Comparison of ENCODE assay signal across 9 cellular contexts in the genomic region with DNA sequence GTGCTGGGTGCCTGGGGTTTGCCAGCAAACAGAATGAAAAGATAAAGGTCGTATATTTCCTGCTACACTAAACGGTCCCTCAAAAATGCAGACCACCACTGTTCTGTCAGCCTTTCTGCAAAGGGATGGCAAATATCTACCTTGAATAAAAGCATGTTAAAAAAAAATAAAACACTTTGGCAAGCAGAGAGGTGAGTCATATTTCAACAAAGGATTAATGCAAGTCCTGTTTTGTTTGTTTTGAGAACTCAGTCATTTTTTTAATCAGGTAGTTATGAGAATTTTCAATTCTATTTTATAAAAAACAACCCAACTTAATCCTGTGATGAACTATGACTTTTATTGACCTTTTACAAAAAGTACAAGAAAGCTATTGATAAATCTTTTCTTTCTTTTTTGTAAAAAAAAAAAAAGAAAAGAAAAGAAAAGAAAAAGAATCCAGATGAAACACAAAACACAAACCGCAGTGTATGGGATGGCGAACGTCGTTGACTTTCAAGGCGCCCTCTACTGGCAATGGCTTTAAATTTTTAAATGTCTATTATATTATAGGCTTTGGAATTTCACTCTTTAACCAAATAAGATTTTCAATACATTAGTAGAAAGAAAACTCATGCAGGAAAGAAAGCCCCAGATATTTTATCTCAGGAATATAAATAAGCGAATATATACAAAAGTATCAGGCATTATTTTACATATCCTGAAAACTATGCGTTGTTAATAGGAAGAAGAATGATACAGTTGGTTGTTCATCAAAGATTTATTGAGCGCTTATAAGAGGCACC.
A peak's percentile ranks its signal among the peaks of the same experiment; 100 is the strongest.
DNase-seq lines count a peak whose midpoint lies in the region; ATAC-seq and TF ChIP-seq lines count a peak whose summit lies in the region.
"Had no signal": no experiment of that assay in that cellular context is flagged by ENCODE, and none has a peak within 500 bp of the region (broad histone marks: within the 10 kb centered on the region; RNA-seq: fewer than 3 reads in every experiment).

No MANE protein-coding gene starts in this region.

- no peak overlapping the region for H3K27ac ChIP-seq in HEK293 (ENCODE audit: extremely low read depth, low read depth, low read length)
- peak overlapping the region; percentile 34 to 51; a peak in 3 of 4 replicates for H3K27ac ChIP-seq in SK-N-SH (ENCODE audit: low read depth in 2 of 2, low read length in 1 of 2)
- no peak overlapping the region for H3K27ac ChIP-seq in liver (ENCODE audit: low read depth in 1 of 2, low read length in 2 of 2)
- peak overlapping the region; percentile 27 for H3K27ac ChIP-seq in thymus (ENCODE audit: low read depth)
- H3K27ac ChIP-seq: SK-N-MC had no signal

- no peak for TF ChIP-seq CTCF in HEK293 (tag by site-specific recombination; IDR thresholded peaks at IDR 0.05)
- TF ChIP-seq CTCF in SK-N-SH (IDR thresholded peaks at IDR 0.05), result peak; percentile 86
- TF ChIP-seq CTCF in cardiac fibroblast (IDR thresholded peaks at IDR 0.05; ENCODE audit: low read depth, low read length), result peak; percentile 60
- TF ChIP-seq CTCF in liver (IDR thresholded peaks at IDR 0.05; ENCODE audit: low read depth, low read length, missing input control), result peak; percentile 51

- H3K4me2 ChIP-seq in SK-N-SH, result peak overlapping the region; percentile 18

- H3K9me2 ChIP-seq in SK-N-SH, result no peaks in the 10 kb centered on the region

- ATAC-seq in GM19351 (IDR thresholded peaks at IDR 0.05; ENCODE audit: unreplicated experiment) (no peak), HG02571 (IDR thresholded peaks at IDR 0.05; ENCODE audit: unreplicated experiment) (no peak)

- H3K79me2 ChIP-seq in SK-N-SH (ENCODE audit: insufficient read depth), result no peaks in the 10 kb centered on the region

- H3K9me3 ChIP-seq in HEK293 (ENCODE audit: control insufficient read depth, insufficient read depth, low read depth, low read length), result no peaks in the 10 kb centered on the region
- no peaks in the 10 kb centered on the region for H3K9me3 ChIP-seq in SK-N-SH
- H3K9me3 ChIP-seq in liver (ENCODE audit: control insufficient read depth in 4 of 4, low read length in 3 of 4), result no peaks in the 10 kb centered on the region
- H3K9me3 ChIP-seq in thymus (ENCODE audit: control insufficient read depth), result no peaks in the 10 kb centered on the region

- no peaks in the 10 kb centered on the region for H3K4me1 ChIP-seq in HEK293 (ENCODE audit: control insufficient read depth, insufficient read depth, low read length)
- peaks cover 0 to 11% of the 10 kb centered on the region in 2 experiments; a peak in 1 of 4 replicates for H3K4me1 ChIP-seq in SK-N-SH (ENCODE audit: control insufficient read depth in 1 of 2, insufficient read depth in 2 of 2, low read depth in 1 of 2, low read length in 1 of 2)
- peaks cover 5 to 11% (median 8%) of the 10 kb centered on the region in 4 donors for H3K4me1 ChIP-seq in liver (ENCODE audit: control insufficient read depth in 4 of 4, insufficient read depth in 4 of 4, low read length in 3 of 4)
- H3K4me1 ChIP-seq in thymus (ENCODE audit: control insufficient read depth, insufficient read depth, low read length), result peaks cover 3% of the 10 kb centered on the region

- H2AFZ ChIP-seq in SK-N-SH (ENCODE audit: low read depth), result 0 out of 2 replicates have a peak overlapping the region, but pooled peaks have one; percentile 63

- TF ChIP-seq RAD21 in SK-N-SH (IDR thresholded peaks at IDR 0.05; ENCODE audit: low read length) (peak; percentile 50), liver (IDR thresholded peaks at IDR 0.05) (peak; percentile 73 to 74)

- DNase-seq in COR-L47 (lab: John Stamatoyannopoulos, UW) (peak; percentile 56), SK-N-SH (peak; percentile 41), cardiac fibroblast (ENCODE audit: low read depth in 2 of 2) (peak; percentile 70 to 79)

- 28% methylated on average over 10 of the region's 10 CpGs for WGBS in SK-N-SH (ENCODE audit: low lambda C conversion rate)
- 36% methylated on average over 10 of the region's 10 CpGs for WGBS in liver
- WGBS in thymus, result 36% methylated on average over 10 of the region's 10 CpGs

- H4K20me1 ChIP-seq in SK-N-SH (ENCODE audit: insufficient read depth), result no peaks in the 10 kb centered on the region

- no peak for TF ChIP-seq EP300 in SK-N-SH (IDR thresholded peaks at IDR 0.05; ENCODE audit: borderline replicate concordance in 1 of 2, low read depth in 1 of 2, low read length in 1 of 2)

- H3K27me3 ChIP-seq in SK-N-SH (ENCODE audit: insufficient read depth) (no peaks in the 10 kb centered on the region), liver (ENCODE audit: control insufficient read depth in 4 of 4, insufficient read depth in 4 of 4, low read length in 3 of 4) (no peaks in the 10 kb centered on the region), thymus (ENCODE audit: control insufficient read depth, insufficient read depth) (no peaks in the 10 kb centered on the region)

- H3K9ac ChIP-seq in SK-N-SH, result no peak overlapping the region
- no peak overlapping the region for H3K9ac ChIP-seq in liver (ENCODE audit: low read depth in 1 of 2, low read length in 2 of 2)

- POLR2A ChIA-PET in HEK293 (lab: Yijun Ruan, JAX) (interaction anchor here (0.6 kb wide), 1 partner anchor 794 kb away, joined by 3 read pairs; no protein-coding TSS in a partner anchor), SK-N-SH (lab: Yijun Ruan, JAX) (no interaction called here)

- H3K36me3 ChIP-seq in HEK293 (ENCODE audit: control insufficient read depth in 2 of 2, insufficient read depth in 1 of 2, low read length in 2 of 2) (no peaks in the 10 kb centered on the region), SK-N-SH (replicated peaks in 1 of 2; ENCODE audit: control insufficient read depth in 1 of 2, insufficient read depth in 2 of 2, low read length in 1 of 2) (no peaks in the 10 kb centered on the region), liver (ENCODE audit: control insufficient read depth in 4 of 4, insufficient read depth in 3 of 4, low read depth in 1 of 4, low read length in 3 of 4) (no peaks in the 10 kb centered on the region), thymus (ENCODE audit: control insufficient read depth, insufficient read depth) (no peaks in the 10 kb centered on the region)

- peaks cover 13% of the 10 kb centered on the region for H3F3A ChIP-seq in SK-N-SH (replicated peaks; ENCODE audit: insufficient read depth)

- CTCF ChIA-PET in HEK293 (lab: Yijun Ruan, JAX) (interaction anchor here (0.6 to 1.2 kb wide), 13 partner anchors 15 to 1662 kb away, joined by 3 to 8 read pairs (median 3); no protein-coding TSS in a partner anchor), SK-N-SH (lab: Yijun Ruan, JAX) (interaction anchor here (0.6 to 2.5 kb wide), 16 partner anchors 8 to 1565 kb away, joined by 3 to 15 read pairs (median 3); no protein-coding TSS in a partner anchor)

- H3K4me3 ChIP-seq in HEK293 (ENCODE audit: low read depth, low read length), result no peak overlapping the region
- H3K4me3 ChIP-seq in SK-N-SH (ENCODE audit: low read depth in 2 of 2, low read length in 1 of 2), result no peak overlapping the region; a peak in 1 of 4 replicates
- H3K4me3 ChIP-seq in cardiac fibroblast (replicated peaks in 1 of 2; ENCODE audit: low read depth in 2 of 2, low read length in 2 of 2), result no peak overlapping the region
- H3K4me3 ChIP-seq in liver (ENCODE audit: low read depth in 1 of 3, low read length in 3 of 3), result no peak overlapping the region
- H3K4me3 ChIP-seq in thymus (ENCODE audit: low read length), result no peak overlapping the region
- H3K4me3 ChIP-seq: SK-N-MC had no signal

TF ChIP-seq in HEK293, 187 proteins besides CTCF, POLR2A, EP300 and RAD21 (continues in another document):
- TF ChIP-seq ZNF416 (tag by site-specific recombination; IDR thresholded peaks at IDR 0.05), result no peak
- TF ChIP-seq SCRT1 (tag by site-specific recombination; IDR thresholded peaks at IDR 0.05; ENCODE audit: borderline replicate concordance), result no peak
- TF ChIP-seq ZNF654 (tag by site-specific recombination; IDR thresholded peaks at IDR 0.05; ENCODE audit: low read depth), result peak; percentile 19; the same call in 1 of the 2 replicates
- no peak for TF ChIP-seq ZNF404 (tag by site-specific recombination; IDR thresholded peaks at IDR 0.05)

TF ChIP-seq in SK-N-SH, 30 proteins besides CTCF, POLR2A, EP300 and RAD21 (continues in another document):
- no peak for TF ChIP-seq RCOR1 (IDR thresholded peaks at IDR 0.05; ENCODE audit: low read length)
- no peak for TF ChIP-seq ZBTB33 (IDR thresholded peaks at IDR 0.05; ENCODE audit: borderline replicate concordance, low read depth)

TF ChIP-seq in liver, 16 proteins besides CTCF, POLR2A, EP300 and RAD21:
- TF ChIP-seq EGR1 (IDR thresholded peaks at IDR 0.05; ENCODE audit: low read depth in 2 of 2), result no peak
- TF ChIP-seq JUND (IDR thresholded peaks at IDR 0.05), result peak in 1 of 2 donors; percentile 16
TF ChIP-seq in liver: peak in this region for 1.

Comparison
In these comparisons a context has a peak if more than half of its experiments do, and no peak if none do; other contexts are left out.
1. H3K27ac ChIP-seq: peak in SK-N-SH (2 of 2) and thymus (single experiment); none in HEK293 (single experiment) and liver (0 of 2).
2. Peak in every context shown above with its lines, with median percentiles within 50 percentile points of each other: DNase-seq.